In the genomic region with DNA sequence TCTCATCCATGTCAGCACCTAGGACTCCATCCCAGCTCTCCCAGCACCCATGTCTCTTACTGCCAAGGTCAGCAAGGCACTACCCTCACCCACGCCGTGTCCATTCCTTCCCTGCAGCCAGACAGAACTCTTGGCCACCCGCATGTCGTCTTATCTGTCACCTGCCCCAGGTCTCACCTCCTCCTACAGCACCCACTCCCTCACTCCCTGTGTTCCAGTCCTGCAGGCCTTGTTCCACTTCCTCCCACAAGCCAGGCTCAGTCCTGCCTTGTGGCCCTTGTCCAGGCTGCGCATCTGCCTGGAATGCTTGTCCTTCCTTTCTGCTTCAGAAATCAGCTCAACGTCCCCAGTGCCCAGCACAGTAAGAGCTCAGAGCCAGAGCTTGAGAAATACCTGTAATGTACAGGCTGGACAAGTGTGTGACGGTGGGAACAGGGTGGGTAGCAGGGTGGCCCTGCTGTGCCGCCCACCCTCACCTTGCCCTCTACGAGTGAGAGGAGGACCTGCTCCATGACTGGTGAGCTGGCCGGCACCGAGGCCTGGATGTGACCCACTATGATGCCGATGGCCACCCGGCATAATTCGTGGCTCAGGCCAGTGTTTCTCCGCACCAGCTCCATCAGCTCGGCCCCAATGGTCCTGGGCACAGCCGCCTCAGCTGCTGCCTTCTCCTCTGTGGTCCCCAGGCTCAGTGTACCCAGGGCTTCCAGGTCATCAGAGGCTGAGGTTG, we compare ENCODE assay signal across 21 cellular contexts. TPM values are rescaled to one million over a fixed set of nuclear protein-coding genes. Genes with fewer than 3 reads are reported as not detected.
"Had no signal": no experiment of that assay in that cellular context is flagged by ENCODE, and none has a peak within 500 bp of the region (broad histone marks: within the 10 kb centered on the region; RNA-seq: fewer than 3 reads in every experiment).

No MANE protein-coding gene starts in this region.

- H3K9me3 ChIP-seq: esophagus muscularis mucosa, sigmoid colon, suprapubic skin, upper lobe of right lung had no signal

- H3K4me3 Mint-ChIP-seq: activated CD4-positive, alpha-beta T cell treated with anti-CD3 and anti-CD28 coated beads, Interleukin-2, amount 10 ng/mL, durations not matched to agents 7 days and 5 days; activated CD8-positive, alpha-beta memory T cell treated with anti-CD3 and anti-CD28 coated beads, Interleukin-2, amount 10 ng/mL, durations not matched to agents 7 days and 5 days; activated T-cell treated with anti-CD3 and anti-CD28 coated beads, Interleukin-2, amount 50 U/mL, for 4 hours; immature natural killer cell; WTC11 had no signal

- DNase-seq: activated CD4-positive, alpha-beta T cell treated with anti-CD3 and anti-CD28 coated beads, Interleukin-2, amount 10 ng/mL, durations not matched to agents 7 days and 5 days; activated CD8-positive, alpha-beta memory T cell treated with anti-CD3 and anti-CD28 coated beads, Interleukin-2, amount 10 ng/mL, durations not matched to agents 7 days and 5 days; activated T-cell treated with anti-CD3 and anti-CD28 coated beads, Interleukin-2, amount 50 U/mL, for 4 hours; amygdala; cerebellar nuclear complex; dermis blood vessel endothelial cell; immature natural killer cell; left cardiac atrium; naive B cell; occipital lobe; sigmoid colon; stimulated activated CD4-positive, alpha-beta T cell treated with anti-CD3 and anti-CD28 coated beads, Interleukin-2, amount 100 ng/mL, for 24 hours; stimulated activated naive CD4-positive, alpha-beta T cell treated with Interleukin-2 at 50 U/mL for 16 hours; upper lobe of right lung had no signal

- H3K9me3 Mint-ChIP-seq: activated CD4-positive, alpha-beta T cell treated with anti-CD3 and anti-CD28 coated beads, Interleukin-2, amount 10 ng/mL, durations not matched to agents 7 days and 5 days; activated T-cell treated with anti-CD3 and anti-CD28 coated beads, Interleukin-2, amount 50 U/mL, for 4 hours; immature natural killer cell; naive B cell; WTC11 had no signal

- H3K27me3 Mint-ChIP-seq: activated CD4-positive, alpha-beta T cell treated with anti-CD3 and anti-CD28 coated beads, Interleukin-2, amount 10 ng/mL, durations not matched to agents 7 days and 5 days; activated CD8-positive, alpha-beta memory T cell treated with anti-CD3 and anti-CD28 coated beads, Interleukin-2, amount 10 ng/mL, durations not matched to agents 7 days and 5 days; naive B cell had no signal

- H3K27ac Mint-ChIP-seq: activated CD4-positive, alpha-beta T cell treated with anti-CD3 and anti-CD28 coated beads, Interleukin-2, amount 10 ng/mL, durations not matched to agents 7 days and 5 days; WTC11 had no signal

- H3K27me3 ChIP-seq: esophagus muscularis mucosa, sigmoid colon, suprapubic skin, upper lobe of right lung had no signal

- H3K4me3 ChIP-seq: esophagus muscularis mucosa, lung, sigmoid colon, SK-N-MC, suprapubic skin, upper lobe of right lung had no signal

- ATAC-seq: activated CD8-positive, alpha-beta memory T cell treated with anti-CD3 and anti-CD28 coated beads, Interleukin-2, amount 10 ng/mL, durations not matched to agents 7 days and 5 days; activated T-cell treated with anti-CD3 and anti-CD28 coated beads, Interleukin-2, amount 50 U/mL, for 4 hours; left cardiac atrium; upper lobe of right lung; WTC11 had no signal

- H3K27ac ChIP-seq: esophagus muscularis mucosa, sigmoid colon, SK-N-MC, suprapubic skin, upper lobe of right lung had no signal

RNA-seq across cellular contexts. Expression of a gene that starts 59.4 kb away (rescaled TPM):
- total RNA-seq: activated T-cell treated with anti-CD3 and anti-CD28 coated beads, Interleukin-2, amount 50 U/mL, for 4 hours; dermis blood vessel endothelial cell; esophagus muscularis mucosa; fibroblast of villous mesenchyme; left cardiac atrium; lung; occipital lobe; sigmoid colon; suprapubic skin; T-helper 1 cell treated with Interleukin-12 subunit alpha and Interleukin-12 subunit beta and Interleukin-4 antibody, amounts not matched to agents 30 ng/mL and 1 ng/mL, for 36 hours; upper lobe of right lung had no signal
- polyA plus RNA-seq: immature natural killer cell had no signal
